In the genomic region with DNA sequence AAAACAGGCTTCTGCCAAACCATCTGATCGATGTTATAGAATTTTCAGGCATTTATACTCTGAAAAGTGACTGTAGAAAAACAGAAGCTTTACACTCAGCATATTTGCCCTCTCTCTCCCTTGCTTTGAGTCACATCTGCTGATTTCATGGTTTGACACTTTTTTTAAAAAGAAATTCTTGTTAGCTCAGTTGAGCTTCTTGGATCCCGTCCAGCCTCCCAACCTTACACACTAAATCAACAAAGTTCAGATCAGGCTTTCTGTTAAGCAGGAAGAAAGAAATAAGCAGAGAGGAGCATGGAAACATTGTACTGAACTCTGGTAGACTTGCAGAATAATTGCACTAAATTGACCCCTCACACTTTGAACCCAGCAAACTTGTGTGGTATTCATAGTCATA, we compare ENCODE assay signal across 15 cellular contexts.
DNase-seq lines count a peak whose midpoint lies in the region; ATAC-seq and TF ChIP-seq lines count a peak whose summit lies in the region.
"Had no signal": no experiment of that assay in that cellular context is flagged by ENCODE, and none has a peak within 500 bp of the region (broad histone marks: within the 10 kb centered on the region; RNA-seq: fewer than 3 reads in every experiment).

No MANE protein-coding gene starts in this region.

- no peak overlapping the region for H3K27ac Mint-ChIP-seq in activated naive CD4-positive, alpha-beta T cell treated with anti-CD3 and anti-CD28 coated beads, Interleukin-2, amount 50 U/mL, for 72 hours
- H3K27ac Mint-ChIP-seq: activated CD4-positive, alpha-beta memory T cell treated with anti-CD3 and anti-CD28 coated beads, Interleukin-2, amount 10 ng/mL, durations not matched to agents 7 days and 5 days; activated T-helper 2 cell treated with anti-CD3 and anti-CD28 coated beads, Interferon-gamma antibody, Interleukin-2, Interleukin-4, amounts not matched to agents 10 μg/mL and 5 μg/mL and 100 μg/mL, durations not matched to agents 14 hours and 24 hours and 36 hours; stimulated activated naive CD8-positive, alpha-beta T cell treated with anti-CD3 and anti-CD28 coated beads, Interleukin-15, Interleukin-2, amounts not matched to agents 100 ng/mL and 50 ng/mL, for 24 hours had no signal

- H3K4me3 ChIP-seq in astrocyte of the spinal cord (ENCODE audit: low read depth, low read length) (no peak overlapping the region), right lobe of liver (no peak overlapping the region)
- H3K4me3 ChIP-seq: HAP-1, SJSA1 had no signal

- no peak for TF ChIP-seq CTCF in astrocyte of the spinal cord (IDR thresholded peaks at IDR 0.05; ENCODE audit: low read depth, low read length)
- no peak for TF ChIP-seq CTCF in right lobe of liver (IDR thresholded peaks at IDR 0.05)

- peaks cover 0 to 19% (median 2%) of the 10 kb centered on the region in 4 donors for H3K4me1 ChIP-seq in right lobe of liver
- H3K4me1 ChIP-seq: SJSA1 had no signal

- TF ChIP-seq POLR2A in right lobe of liver (IDR thresholded peaks at IDR 0.05): no peak

- H3K9me3 ChIP-seq in right lobe of liver: no peaks in the 10 kb centered on the region
- H3K9me3 ChIP-seq: HAP-1, SJSA1 had no signal

- 3% methylated on average over 2 of the region's 2 CpGs for WGBS in right lobe of liver (ENCODE audit: insufficient coverage, low coverage, low lambda C conversion rate, missing lambda C conversion rate)

- H3K36me3 Mint-ChIP-seq in activated naive CD4-positive, alpha-beta T cell treated with anti-CD3 and anti-CD28 coated beads, Interleukin-2, amount 50 U/mL, for 72 hours: no peaks in the 10 kb centered on the region

- in situ Hi-C loops in astrocyte of the spinal cord (cut with HindIII; ENCODE audit: low sequenced_read_pairs): no loop called here

- no peaks in the 10 kb centered on the region for H3K9me3 Mint-ChIP-seq in activated naive CD4-positive, alpha-beta T cell treated with anti-CD3 and anti-CD28 coated beads, Interleukin-2, amount 50 U/mL, for 72 hours
- H3K9me3 Mint-ChIP-seq: activated CD4-positive, alpha-beta memory T cell treated with anti-CD3 and anti-CD28 coated beads, Interleukin-2, amount 10 ng/mL, durations not matched to agents 7 days and 5 days; activated T-helper 2 cell treated with anti-CD3 and anti-CD28 coated beads, Interferon-gamma antibody, Interleukin-2, Interleukin-4, amounts not matched to agents 10 μg/mL and 5 μg/mL and 100 μg/mL, durations not matched to agents 14 hours and 24 hours and 36 hours; stimulated activated naive CD8-positive, alpha-beta T cell treated with anti-CD3 and anti-CD28 coated beads, Interleukin-15, Interleukin-2, amounts not matched to agents 100 ng/mL and 50 ng/mL, for 24 hours had no signal

- intact Hi-C loops in right lobe of liver (cut with DNase I): no loop called here

- peak overlapping the region in 1 of 3 donors; percentile 14 for H3K27ac ChIP-seq in right lobe of liver
- H3K27ac ChIP-seq: SJSA1 had no signal

- H3K36me3 ChIP-seq in right lobe of liver: no peaks in the 10 kb centered on the region
- H3K36me3 ChIP-seq: HAP-1, SJSA1 had no signal

- peak; percentile 5 for DNase-seq in Ammon's horn (ENCODE audit: low spot score)
- DNase-seq in NCI-H1694 (lab: John Stamatoyannopoulos, UW): peak; percentile 61
- peak; percentile 16 for DNase-seq in astrocyte of the spinal cord (ENCODE audit: low read depth, low spot score)
- DNase-seq in right lobe of liver: peak in 1 of 3 donors; percentile 59
- DNase-seq in NCI-H446 treated with DMSO at 0.1 percent for 48 hours (lab: John Stamatoyannopoulos, UW): no peak
- no peak for DNase-seq in NCI-H1930 (lab: John Stamatoyannopoulos, UW)
- DNase-seq in activated naive CD4-positive, alpha-beta T cell treated with anti-CD3 and anti-CD28 coated beads, Interleukin-2, amount 50 U/mL, for 72 hours (ENCODE audit: low spot score in 2 of 2): no peak
- DNase-seq: activated CD4-positive, alpha-beta memory T cell treated with anti-CD3 and anti-CD28 coated beads, Interleukin-2, amount 10 ng/mL, durations not matched to agents 7 days and 5 days; mesenchymal stem cell; NCI-H1417 treated with DMSO at 0.1 percent for 48 hours had no signal

- H3K27me3 ChIP-seq in right lobe of liver: no peaks in the 10 kb centered on the region
- H3K27me3 ChIP-seq: SJSA1 had no signal

- ATAC-seq in right lobe of liver (peak; percentile 41 to 84 (median 63)), GM21528 (IDR thresholded peaks at IDR 0.05; ENCODE audit: low FRiP score, unreplicated experiment) (no peak)
- ATAC-seq in activated naive CD4-positive, alpha-beta T cell treated with anti-CD3 and anti-CD28 coated beads, Interleukin-2, amount 50 U/mL, for 72 hours: no peak

Comparison
In these comparisons a context has a peak if more than half of its experiments do, and no peak if none do; other contexts are left out.
1. DNase-seq: peak in Ammon's horn (single experiment), NCI-H1694 (single experiment) and astrocyte of the spinal cord (single experiment); none in NCI-H446 treated with DMSO at 0.1 percent for 48 hours (single experiment), NCI-H1930 (0 of 2) and activated naive CD4-positive, alpha-beta T cell treated with anti-CD3 and anti-CD28 coated beads, Interleukin-2, amount 50 U/mL, for 72 hours (0 of 2).
2. ATAC-seq: peak in right lobe of liver (4 of 4); none in GM21528 (single experiment) and activated naive CD4-positive, alpha-beta T cell treated with anti-CD3 and anti-CD28 coated beads, Interleukin-2, amount 50 U/mL, for 72 hours (0 of 2).